Comparison of ENCODE assay signal across 20 cellular contexts in genomic region chr4:162952232-162952631, GRCh38.
A peak's percentile ranks its signal among the peaks of the same experiment; 100 is the strongest.
DNase-seq lines count a peak whose midpoint lies in the region; ATAC-seq, FAIRE-seq and TF ChIP-seq lines count a peak whose summit lies in the region.
"Had no signal": no experiment of that assay in that cellular context is flagged by ENCODE, and none has a peak within 500 bp of the region (broad histone marks: within the 10 kb centered on the region; RNA-seq: fewer than 3 reads in every experiment).

No MANE protein-coding gene starts in this region.

- no peaks in the 10 kb centered on the region for H3K9me3 ChIP-seq in OCI-LY7 (ENCODE audit: low read length)
- H3K9me3 ChIP-seq: body of pancreas, gastrocnemius medialis, psoas muscle, tibial artery had no signal

- H2AFZ ChIP-seq in OCI-LY7 (ENCODE audit: low read length): no peak overlapping the region

- H3K36me3 ChIP-seq in OCI-LY7 (ENCODE audit: insufficient read depth, low read length): no peaks in the 10 kb centered on the region
- H3K36me3 ChIP-seq: gastrocnemius medialis, tibial artery had no signal

- H3K79me2 ChIP-seq in OCI-LY7 (ENCODE audit: insufficient read depth, low read depth, low read length): no peaks in the 10 kb centered on the region

- H3K27ac ChIP-seq in OCI-LY7 (ENCODE audit: low read depth, low read length, poor library complexity, severe bottlenecking): no peak overlapping the region
- H3K27ac ChIP-seq: body of pancreas, gastrocnemius medialis, psoas muscle, tibial artery had no signal

- BruUV-seq in OCI-LY7 (replicated peaks; lab: Mats Ljungman, UMichigan): no TSS peak

- FAIRE-seq in HTR-8/SVneo (lab: Jason Lieb, UNC): no peak
- FAIRE-seq: kidney, RCC 7860 had no signal

- peak; percentile 19 for ATAC-seq in activated T-helper 17 cell treated with anti-CD3 and anti-CD28 coated beads, Interleukin-2, amount 50 U/mL, for 72 hours (replicated peaks)
- no peak for ATAC-seq in left ventricle myocardium superior
- ATAC-seq: body of pancreas, gastrocnemius medialis, psoas muscle had no signal

- no peaks in the 10 kb centered on the region for H3K36me3 Mint-ChIP-seq in activated T-helper 17 cell treated with anti-CD3 and anti-CD28 coated beads, Interleukin-2, amount 50 U/mL, for 72 hours (ENCODE audit: low read depth)
- no peaks in the 10 kb centered on the region for H3K36me3 Mint-ChIP-seq in mesothelial cell of epicardium

- H3K9me3 Mint-ChIP-seq in activated T-helper 17 cell treated with anti-CD3 and anti-CD28 coated beads, Interleukin-2, amount 50 U/mL, for 72 hours: no peaks in the 10 kb centered on the region
- no peaks in the 10 kb centered on the region for H3K9me3 Mint-ChIP-seq in mesothelial cell of epicardium
- H3K9me3 Mint-ChIP-seq: activated T-helper 1 cell treated with anti-CD3 and anti-CD28 coated beads, Interleukin-12 subunit alpha, Interleukin-12 subunit beta, Interleukin-2, Interleukin-4 antibody, amounts not matched to agents 30 ng/mL and 10 ng/mL and 1 ng/mL, durations not matched to agents 14 hours and 24 hours and 36 hours had no signal

- POLR2A ChIA-PET in OCI-LY7 (lab: Charles Lee): interaction anchor here (0.6 to 0.9 kb wide), 5 partner anchors 18 to 828 kb away, joined by 3 read pairs; no protein-coding TSS in a partner anchor

- no peak overlapping the region for H3K4me2 ChIP-seq in OCI-LY7 (ENCODE audit: low read length)

- H3K4me3 ChIP-seq in OCI-LY7 (ENCODE audit: low read depth, low read length, poor library complexity, severe bottlenecking): no peak overlapping the region
- H3K4me3 ChIP-seq: body of pancreas, gastrocnemius medialis, psoas muscle, tibial artery had no signal

- peaks cover 3% of the 10 kb centered on the region for H3K27me3 Mint-ChIP-seq in activated T-helper 17 cell treated with anti-CD3 and anti-CD28 coated beads, Interleukin-2, amount 50 U/mL, for 72 hours
- peaks cover 4% of the 10 kb centered on the region for H3K27me3 Mint-ChIP-seq in mesothelial cell of epicardium (ENCODE audit: low read depth)

- H3K4me1 Mint-ChIP-seq in activated T-helper 17 cell treated with anti-CD3 and anti-CD28 coated beads, Interleukin-2, amount 50 U/mL, for 72 hours: no peaks in the 10 kb centered on the region
- H3K4me1 Mint-ChIP-seq in mesothelial cell of epicardium: no peaks in the 10 kb centered on the region

- intact Hi-C loops in OCI-LY7 (cut with micrococcal nuclease; ENCODE audit: unreplicated experiment) (no loop called here), left ventricle myocardium superior (cut with micrococcal nuclease) (no loop called here)

- H4K20me1 ChIP-seq in OCI-LY7 (ENCODE audit: insufficient read depth, low read length): no peaks in the 10 kb centered on the region

- no peaks in the 10 kb centered on the region for H3K9me2 ChIP-seq in OCI-LY7 (ENCODE audit: insufficient read depth, low read length)

- no peak overlapping the region for H3K27ac Mint-ChIP-seq in activated T-helper 17 cell treated with anti-CD3 and anti-CD28 coated beads, Interleukin-2, amount 50 U/mL, for 72 hours
- H3K27ac Mint-ChIP-seq in mesothelial cell of epicardium: no peak overlapping the region
- H3K27ac Mint-ChIP-seq: activated T-helper 1 cell treated with anti-CD3 and anti-CD28 coated beads, Interleukin-12 subunit alpha, Interleukin-12 subunit beta, Interleukin-2, Interleukin-4 antibody, amounts not matched to agents 30 ng/mL and 10 ng/mL and 1 ng/mL, durations not matched to agents 14 hours and 24 hours and 36 hours had no signal

- CTCF ChIA-PET in OCI-LY7 (lab: Charles Lee; ENCODE audit: unreplicated experiment): no interaction called here

- no peak overlapping the region for H3K4me3 Mint-ChIP-seq in activated T-helper 17 cell treated with anti-CD3 and anti-CD28 coated beads, Interleukin-2, amount 50 U/mL, for 72 hours
- H3K4me3 Mint-ChIP-seq in mesothelial cell of epicardium: no peak overlapping the region
- H3K4me3 Mint-ChIP-seq: activated T-helper 1 cell treated with anti-CD3 and anti-CD28 coated beads, Interleukin-12 subunit alpha, Interleukin-12 subunit beta, Interleukin-2, Interleukin-4 antibody, amounts not matched to agents 30 ng/mL and 10 ng/mL and 1 ng/mL, durations not matched to agents 14 hours and 24 hours and 36 hours had no signal

- TF ChIP-seq CTCF in mesothelial cell of epicardium (IDR thresholded peaks at IDR 0.05; ENCODE audit: unreplicated experiment): no peak
- TF ChIP-seq CTCF in OCI-LY7 (conservative IDR thresholded peaks at IDR 0.05; ENCODE audit: low read length): no peak

- DNase-seq in DMS53 (lab: John Stamatoyannopoulos, UW): peak; percentile 80
- peak; percentile 12 for DNase-seq in HTR-8/SVneo (ENCODE audit: insufficient read length, low spot score)
- peak; percentile 35 for DNase-seq in iPS-NIHi11 (ENCODE audit: low spot score)
- no peak for DNase-seq in NCI-H2196 (lab: John Stamatoyannopoulos, UW; ENCODE audit: unreplicated experiment)
- no peak for DNase-seq in mesothelial cell of epicardium (ENCODE audit: low spot score in 2 of 2, unreplicated experiment in 2 of 2)
- DNase-seq in OCI-LY7 (ENCODE audit: low spot score): no peak
- DNase-seq in left ventricle myocardium superior: no peak
- DNase-seq: activated CD4-positive, alpha-beta T cell treated with anti-CD3 and anti-CD28 coated beads, Interleukin-2, amount 50 U/mL, for 4 hours; body of pancreas; effector CD4-positive, alpha-beta T cell; gastrocnemius medialis; kidney; NCI-H1105 treated with DMSO at 0.1 percent for 48 hours; NCI-H446; psoas muscle; T-helper 2 cell; tibial artery had no signal

- no peaks in the 10 kb centered on the region for H3K4me1 ChIP-seq in OCI-LY7 (ENCODE audit: insufficient read depth, low read length, poor library complexity, severe bottlenecking)
- H3K4me1 ChIP-seq: body of pancreas, gastrocnemius medialis, psoas muscle, tibial artery had no signal

Comparison
In these comparisons a context has a peak if more than half of its experiments do, and no peak if none do; other contexts are left out.
1. DNase-seq: peak in DMS53 (single experiment), HTR-8/SVneo (single experiment) and iPS-NIHi11 (single experiment); none in NCI-H2196 (single experiment), mesothelial cell of epicardium (0 of 2), OCI-LY7 (single experiment) and left ventricle myocardium superior (single experiment).